ENCODE assay signal across 13 cellular contexts in genomic region chr6:54194067-54194466, GRCh38.
DNase-seq lines count a peak whose midpoint lies in the region; ATAC-seq and TF ChIP-seq lines count a peak whose summit lies in the region.
"Had no signal": no experiment of that assay in that cellular context is flagged by ENCODE, and none has a peak within 500 bp of the region (broad histone marks: within the 10 kb centered on the region; RNA-seq: fewer than 3 reads in every experiment).

No MANE protein-coding gene starts in this region.

- no peaks in the 10 kb centered on the region for H3K27me3 ChIP-seq in PC-3 (ENCODE audit: low read length)
- no peaks in the 10 kb centered on the region for H3K27me3 ChIP-seq in skeletal muscle satellite cell (ENCODE audit: control insufficient read depth, insufficient read depth, low read length)
- no peaks in the 10 kb centered on the region for H3K27me3 ChIP-seq in CD4-positive, alpha-beta T cell (ENCODE audit: control insufficient read depth, insufficient read depth, low read length)

- H3K4me1 ChIP-seq in PC-3 (ENCODE audit: insufficient read depth, low read length): no peaks in the 10 kb centered on the region
- H3K4me1 ChIP-seq in skeletal muscle satellite cell (ENCODE audit: control insufficient read depth, insufficient read depth, low read length): peaks cover 17% of the 10 kb centered on the region
- H3K4me1 ChIP-seq: SJSA1 had no signal

- no peaks in the 10 kb centered on the region for H4K20me1 ChIP-seq in PC-3 (ENCODE audit: low read length)

- H3K27ac ChIP-seq in PC-3 (ENCODE audit: low read length): no peak overlapping the region
- H3K27ac ChIP-seq in CD4-positive, alpha-beta T cell (ENCODE audit: low read depth, low read length): no peak overlapping the region
- H3K27ac ChIP-seq: 22Rv1, SJSA1 had no signal

- DNase-seq in NCI-H510A treated with DMSO at 0.1 percent for 48 hours (lab: John Stamatoyannopoulos, UW): peak; percentile 31
- no peak for DNase-seq in NCI-H510A (lab: John Stamatoyannopoulos, UW)
- peak; percentile 52 for DNase-seq in PC-3
- DNase-seq in foreskin fibroblast: peak; percentile 22 to 51
- no peak for DNase-seq in activated CD4-positive, alpha-beta memory T cell treated with anti-CD3 and anti-CD28 coated beads for 36 hours
- DNase-seq in HT-29 (ENCODE audit: low spot score): no peak
- DNase-seq in CD4-positive, alpha-beta T cell: no peak
- DNase-seq: activated CD8-positive, alpha-beta memory T cell treated with anti-CD3 and anti-CD28 coated beads for 24 hours; NCI-H1105 had no signal

- ATAC-seq in PC-3: peak; percentile 87
- no peak for ATAC-seq in CD4-positive, alpha-beta T cell (ENCODE audit: poor library complexity)

- intact Hi-C loops in PC-3 (cut with micrococcal nuclease): no loop called here
- intact Hi-C loops in activated CD4-positive, alpha-beta memory T cell treated with anti-CD3 and anti-CD28 coated beads for 36 hours (cut with micrococcal nuclease): no loop called here
- intact Hi-C loops in CD4-positive, alpha-beta T cell (cut with DNase I, micrococcal nuclease): no loop called here

- H3K9me3 Mint-ChIP-seq in activated CD4-positive, alpha-beta memory T cell treated with anti-CD3 and anti-CD28 coated beads for 36 hours: no peaks in the 10 kb centered on the region
- no peaks in the 10 kb centered on the region for H3K9me3 Mint-ChIP-seq in CD4-positive, alpha-beta T cell

- H3K9me3 ChIP-seq in PC-3 (ENCODE audit: low read length): no peaks in the 10 kb centered on the region
- no peaks in the 10 kb centered on the region for H3K9me3 ChIP-seq in skeletal muscle satellite cell (replicated peaks; ENCODE audit: low read length)
- no peaks in the 10 kb centered on the region for H3K9me3 ChIP-seq in CD4-positive, alpha-beta T cell (ENCODE audit: control insufficient read depth, low read length)
- H3K9me3 ChIP-seq: SJSA1 had no signal

- no peaks in the 10 kb centered on the region for H3K4me1 Mint-ChIP-seq in activated CD4-positive, alpha-beta memory T cell treated with anti-CD3 and anti-CD28 coated beads for 36 hours (ENCODE audit: low read depth)
- H3K4me1 Mint-ChIP-seq in CD4-positive, alpha-beta T cell (ENCODE audit: low read depth): no peaks in the 10 kb centered on the region
- H3K4me1 Mint-ChIP-seq: central memory CD8-positive, alpha-beta T cell had no signal

- H3K36me3 ChIP-seq in PC-3 (ENCODE audit: low read depth, low read length) (no peaks in the 10 kb centered on the region), skeletal muscle satellite cell (ENCODE audit: insufficient read depth, low read length) (no peaks in the 10 kb centered on the region)
- H3K36me3 ChIP-seq: SJSA1 had no signal

- no peak overlapping the region for H3K27ac Mint-ChIP-seq in activated CD4-positive, alpha-beta memory T cell treated with anti-CD3 and anti-CD28 coated beads for 36 hours
- no peak overlapping the region for H3K27ac Mint-ChIP-seq in CD4-positive, alpha-beta T cell

- no peaks in the 10 kb centered on the region for H3F3A ChIP-seq in PC-3 (ENCODE audit: low read length, unreplicated experiment)

- POLR2A ChIA-PET in PC-3 (lab: Charles Lee; ENCODE audit: unreplicated experiment): interaction anchor here (0.6 kb wide), 1 partner anchor 11 kb away, joined by 3 read pairs; no protein-coding TSS in a partner anchor
- POLR2A ChIA-PET in activated CD4-positive, alpha-beta memory T cell treated with anti-CD3 and anti-CD28 coated beads for 36 hours (lab: Charles Lee): no interaction called here
- POLR2A ChIA-PET in CD4-positive, alpha-beta T cell (lab: Charles Lee): no interaction called here

- no peaks in the 10 kb centered on the region for H3K36me3 Mint-ChIP-seq in activated CD4-positive, alpha-beta memory T cell treated with anti-CD3 and anti-CD28 coated beads for 36 hours
- no peaks in the 10 kb centered on the region for H3K36me3 Mint-ChIP-seq in CD4-positive, alpha-beta T cell (ENCODE audit: low read depth)

- H3K9ac ChIP-seq in PC-3 (ENCODE audit: low read length) (no peak overlapping the region), skeletal muscle satellite cell (ENCODE audit: low read depth, low read length) (peak overlapping the region; percentile 35)

- H3K4me3 ChIP-seq in PC-3 (ENCODE audit: low read length): no peak overlapping the region
- no peak overlapping the region for H3K4me3 ChIP-seq in foreskin fibroblast (ENCODE audit: low read depth in 1 of 2, low read length in 2 of 2)
- no peak overlapping the region for H3K4me3 ChIP-seq in skeletal muscle satellite cell (ENCODE audit: low read length)
- H3K4me3 ChIP-seq: SJSA1 had no signal

- H3K79me2 ChIP-seq in PC-3 (ENCODE audit: low read length): no peaks in the 10 kb centered on the region

- no TSS peak for BruUV-seq in PC-3 (replicated peaks; lab: Mats Ljungman, UMichigan)

- H3K4me2 ChIP-seq in PC-3 (ENCODE audit: low read length): no peak overlapping the region
- peak overlapping the region; percentile 25 for H3K4me2 ChIP-seq in skeletal muscle satellite cell (ENCODE audit: low read length)

- no peak for TF ChIP-seq CTCF in PC-3 (conservative IDR thresholded peaks at IDR 0.05; ENCODE audit: low read depth, low read length)
- TF ChIP-seq CTCF in foreskin fibroblast (IDR thresholded peaks at IDR 0.05; ENCODE audit: low read depth, low read length): no peak
- TF ChIP-seq CTCF in CD4-positive, alpha-beta T cell (IDR thresholded peaks at IDR 0.05): no peak

- no peak overlapping the region for H2AFZ ChIP-seq in PC-3 (ENCODE audit: low read length)

- H3K27me3 Mint-ChIP-seq in activated CD4-positive, alpha-beta memory T cell treated with anti-CD3 and anti-CD28 coated beads for 36 hours: no peaks in the 10 kb centered on the region
- no peaks in the 10 kb centered on the region for H3K27me3 Mint-ChIP-seq in CD4-positive, alpha-beta T cell
- H3K27me3 Mint-ChIP-seq: central memory CD8-positive, alpha-beta T cell had no signal

- no peaks in the 10 kb centered on the region for H3K9me2 ChIP-seq in PC-3 (replicated peaks; ENCODE audit: low read length)

- H3K4me3 Mint-ChIP-seq in activated CD4-positive, alpha-beta memory T cell treated with anti-CD3 and anti-CD28 coated beads for 36 hours: no peak overlapping the region
- H3K4me3 Mint-ChIP-seq in CD4-positive, alpha-beta T cell: no peak overlapping the region
- H3K4me3 Mint-ChIP-seq: central memory CD8-positive, alpha-beta T cell had no signal

- CTCF ChIA-PET in PC-3 (lab: Charles Lee): no interaction called here
- CTCF ChIA-PET in activated CD4-positive, alpha-beta memory T cell treated with anti-CD3 and anti-CD28 coated beads for 36 hours (lab: Charles Lee): no interaction called here
- CTCF ChIA-PET in CD4-positive, alpha-beta T cell (lab: Charles Lee): no interaction called here

Comparison
In these comparisons a context has a peak if more than half of its experiments do, and no peak if none do; other contexts are left out.
1. DNase-seq: peak in NCI-H510A treated with DMSO at 0.1 percent for 48 hours (single experiment), PC-3 (single experiment) and foreskin fibroblast (2 of 2); none in NCI-H510A (single experiment), activated CD4-positive, alpha-beta memory T cell treated with anti-CD3 and anti-CD28 coated beads for 36 hours (single experiment), HT-29 (single experiment) and CD4-positive, alpha-beta T cell (0 of 10).